ENCODE assay signal across 21 cellular contexts in genomic region chr17:21243516-21244303, GRCh38. TPM values are rescaled to one million over a fixed set of nuclear protein-coding genes. Genes with fewer than 3 reads are reported as not detected.
A peak's percentile ranks its signal among the peaks of the same experiment; 100 is the strongest.
DNase-seq lines count a peak whose midpoint lies in the region; ATAC-seq and TF ChIP-seq lines count a peak whose summit lies in the region.
"Had no signal": no experiment of that assay in that cellular context is flagged by ENCODE, and none has a peak within 500 bp of the region (broad histone marks: within the 10 kb centered on the region; RNA-seq: fewer than 3 reads in every experiment).

No MANE protein-coding gene starts in this region.

- H3K9ac ChIP-seq in HUES64 (ENCODE audit: low read depth, low read length) (peak overlapping the region; percentile 23; the same call in 1 of the 2 replicates), skeletal muscle tissue (ENCODE audit: low read depth in 1 of 3, low read length in 3 of 3) (peak overlapping the region; percentile 43 to 79 (median 73))

- peaks cover 8% of the 10 kb centered on the region for H3K36me3 Mint-ChIP-seq in effector memory CD8-positive, alpha-beta T cell (ENCODE audit: insufficient read depth)

- ATAC-seq in heart right ventricle (no peak), left cardiac atrium (no peak), left lobe of liver (peak; percentile 8), esophagus mucosa (no peak)
- ATAC-seq in effector memory CD8-positive, alpha-beta T cell (replicated peaks), result no peak

- H3K4me3 ChIP-seq in heart right ventricle (no peak overlapping the region), HUES64 (ENCODE audit: low read length) (no peak overlapping the region), skeletal muscle tissue (ENCODE audit: low read length in 3 of 3) (peak overlapping the region in 2 of 3 donors; percentile 27 to 49)
- H3K4me3 ChIP-seq: SK-N-MC had no signal

- H3K4me1 Mint-ChIP-seq in effector memory CD8-positive, alpha-beta T cell (ENCODE audit: low read depth in 2 of 2), result peaks cover 4 to 8% of the 10 kb centered on the region in 2 donors

- peak overlapping the region in 6 of 10 donors; percentile 23 to 70 (median 62) for H3K27ac ChIP-seq in heart right ventricle
- no peak overlapping the region for H3K27ac ChIP-seq in HUES64 (ENCODE audit: low read depth, low read length)
- H3K27ac ChIP-seq in skeletal muscle tissue (ENCODE audit: low read depth, low read length), result peak overlapping the region; percentile 94
- H3K27ac ChIP-seq: C4-2B, SK-N-MC had no signal

- peaks cover 0 to 63% (median 25%) of the 10 kb centered on the region in 9 donors for H3K4me1 ChIP-seq in heart right ventricle
- H3K4me1 ChIP-seq in HUES64 (ENCODE audit: insufficient read depth, low read length), result peaks cover 17% of the 10 kb centered on the region
- peaks cover 83 to 89% (median 89%) of the 10 kb centered on the region in 3 donors for H3K4me1 ChIP-seq in skeletal muscle tissue (ENCODE audit: control insufficient read depth in 3 of 3, insufficient read depth in 3 of 3, low read length in 3 of 3)

- no peak overlapping the region for H3K4me3 Mint-ChIP-seq in effector memory CD8-positive, alpha-beta T cell
- H3K4me3 Mint-ChIP-seq: H9, HFFc6 had no signal

- H3K27me3 Mint-ChIP-seq in effector memory CD8-positive, alpha-beta T cell, result no peaks in the 10 kb centered on the region

- no peaks in the 10 kb centered on the region for H3K9me3 Mint-ChIP-seq in effector memory CD8-positive, alpha-beta T cell
- H3K9me3 Mint-ChIP-seq: H9, HFFc6 had no signal

- WGBS in heart right ventricle, 2 donors, result 83 to 84% methylated on average over 23 of the region's 23 CpGs
- WGBS in HUES64, result 83% methylated on average over 23 of the region's 23 CpGs

- intact Hi-C loops in heart right ventricle (cut with DNase I), result no loop called here
- intact Hi-C loops in left cardiac atrium (cut with DNase I), result no loop called here

- DNase-seq in heart right ventricle (no peak), left cardiac atrium (no peak), left lobe of liver (ENCODE audit: low spot score) (no peak), NCI-H1105 treated with DMSO at 0.1 percent for 48 hours (lab: John Stamatoyannopoulos, UW) (no peak)
- no peak for DNase-seq in effector memory CD8-positive, alpha-beta T cell
- DNase-seq: 8988T, DMS53, H9, HFFc6, IMR-90, NCI-H1694 treated with DMSO at 0.1 percent for 48 hours, NCI-H2081 treated with DMSO at 0.1 percent for 48 hours, NCI-H446 treated with DMSO at 0.1 percent for 48 hours, NCI-H526 treated with DMSO at 0.1 percent for 48 hours, SHP77 treated with DMSO at 0.1 percent for 48 hours, SW 1271 had no signal

- H3K36me3 ChIP-seq in heart right ventricle (peaks cover 0 to 32% (median 0%) of the 10 kb centered on the region in 9 donors), HUES64 (ENCODE audit: insufficient read depth, low read length) (no peaks in the 10 kb centered on the region), skeletal muscle tissue (ENCODE audit: control insufficient read depth in 3 of 3, insufficient read depth in 3 of 3, low read length in 3 of 3) (peaks cover 15 to 42% (median 21%) of the 10 kb centered on the region in 3 donors)

- H3K27me3 ChIP-seq in heart right ventricle (no peaks in the 10 kb centered on the region), HUES64 (ENCODE audit: insufficient read depth, low read length) (no peaks in the 10 kb centered on the region), skeletal muscle tissue (ENCODE audit: control insufficient read depth in 3 of 3, insufficient read depth in 3 of 3, low read length in 3 of 3) (no peaks in the 10 kb centered on the region)

- no peak for TF ChIP-seq CTCF in heart right ventricle (IDR thresholded peaks at IDR 0.05)

- H3K27ac Mint-ChIP-seq in effector memory CD8-positive, alpha-beta T cell, result no peak overlapping the region
- H3K27ac Mint-ChIP-seq: HFFc6 had no signal

- H3K9me3 ChIP-seq in heart right ventricle (no peaks in the 10 kb centered on the region), HUES64 (ENCODE audit: insufficient read depth, low read depth, low read length) (no peaks in the 10 kb centered on the region), skeletal muscle tissue (ENCODE audit: control insufficient read depth in 3 of 3, low read length in 3 of 3) (no peaks in the 10 kb centered on the region)

RNA-seq across cellular contexts. Expression of gene NATD1, which starts 9.5 kb away (rescaled TPM):
- total RNA-seq in heart right ventricle (10 to 100 TPM; 11.9 to 23.1 (median 19.6) TPM), left cardiac atrium (10 to 100 TPM in 1 of 2 donors, 1 to 10 TPM in 1; 8.6 to 19.4 TPM), left lobe of liver (5.9 TPM), skeletal muscle tissue (3.7 TPM), esophagus mucosa (2.1 TPM)
- 1 to 10 TPM; 3.1 to 4.0 TPM for polyA plus RNA-seq in heart right ventricle
- 7.9 TPM for polyA plus RNA-seq in HUES64 (2013, experiment 1 of 2)
- 8.5 TPM for polyA plus RNA-seq in HUES64 (2013, experiment 2 of 2)

RNA-seq across cellular contexts. Expression of gene TMEM11, which starts 29.7 kb away (rescaled TPM):
- total RNA-seq in heart right ventricle, result 10 to 100 TPM; 20.8 to 37.2 (median 27.6) TPM
- polyA plus RNA-seq in heart right ventricle, result 10 to 100 TPM; 50.8 to 54.1 TPM
- 10 to 100 TPM; 26.7 to 27.3 TPM for total RNA-seq in left cardiac atrium
- 32.2 TPM for polyA plus RNA-seq in HUES64 (2013, experiment 1 of 2)
- polyA plus RNA-seq in HUES64 (2013, experiment 2 of 2), result 30.5 TPM
- 9.3 TPM for total RNA-seq in left lobe of liver
- 20.9 TPM for total RNA-seq in skeletal muscle tissue
- 21.1 TPM for total RNA-seq in esophagus mucosa

RNA-seq across cellular contexts. Expression of gene MAP2K3, which starts 40.8 kb away (rescaled TPM):
- 10 to 100 TPM; 28.9 to 71.6 (median 60.4) TPM for total RNA-seq in heart right ventricle
- 100 to 1,000 TPM in 1 of 2 donors, 10 to 100 TPM in 1; 32.1 to 103 TPM for polyA plus RNA-seq in heart right ventricle
- 10 to 100 TPM; 38.9 to 64.7 TPM for total RNA-seq in left cardiac atrium
- 22.3 TPM for polyA plus RNA-seq in HUES64 (2013, experiment 1 of 2)
- 24.4 TPM for polyA plus RNA-seq in HUES64 (2013, experiment 2 of 2)
- 71.5 TPM for total RNA-seq in left lobe of liver
- total RNA-seq in skeletal muscle tissue, result 11.5 TPM
- total RNA-seq in esophagus mucosa, result 41.3 TPM

Comparison
In these comparisons a context has a peak if more than half of its experiments do, and no peak if none do; other contexts are left out.
1. H3K4me3 ChIP-seq: peak in skeletal muscle tissue (2 of 3); none in heart right ventricle (0 of 10) and HUES64 (single experiment).